Comparison of ENCODE assay signal across 28 cellular contexts in the genomic region with DNA sequence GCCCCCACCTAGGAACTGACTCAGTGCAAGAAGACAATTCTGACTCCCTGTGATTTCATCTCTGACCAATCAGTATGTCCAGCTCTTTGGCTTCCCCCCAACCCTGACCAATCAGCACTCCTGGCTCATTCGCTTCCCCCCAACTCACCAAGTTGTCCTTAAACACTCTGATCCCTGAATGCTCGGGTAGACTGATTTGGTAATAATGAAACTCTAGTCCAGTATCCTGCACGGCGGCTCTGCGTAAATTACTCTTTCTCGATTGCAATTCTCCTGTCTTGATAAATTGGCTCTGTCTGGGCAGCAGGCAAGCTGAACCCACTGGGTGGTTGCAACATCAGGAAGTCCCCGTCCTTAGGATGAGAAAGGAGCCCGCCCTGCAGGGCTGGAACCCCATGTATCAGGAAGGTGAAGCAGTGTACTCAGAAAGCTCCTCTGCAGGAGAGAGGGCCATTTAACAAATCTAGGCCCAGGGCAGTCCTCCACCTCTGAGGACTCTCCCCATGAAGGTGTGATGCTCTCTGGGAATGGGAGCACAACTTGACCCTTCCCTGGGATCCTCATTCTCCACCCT. TPM values are rescaled to one million over a fixed set of nuclear protein-coding genes. Genes with fewer than 3 reads are reported as not detected.
A peak's percentile ranks its signal among the peaks of the same experiment; 100 is the strongest.
DNase-seq lines count a peak whose midpoint lies in the region; ATAC-seq and TF ChIP-seq lines count a peak whose summit lies in the region.
"Had no signal": no experiment of that assay in that cellular context is flagged by ENCODE, and none has a peak within 500 bp of the region (broad histone marks: within the 10 kb centered on the region; RNA-seq: fewer than 3 reads in every experiment).

No MANE protein-coding gene starts in this region.

- TF ChIP-seq CTCF in CD14-positive monocyte (IDR thresholded peaks at IDR 0.05) (no peak), neural crest cell (conservative IDR thresholded peaks at IDR 0.05) (no peak)

- H3K9me3 Mint-ChIP-seq in CD14-positive monocyte (peaks cover 4 to 16% (median 7%) of the 10 kb centered on the region in 7 donors), neural crest cell (peaks cover 5% of the 10 kb centered on the region)
- no peaks in the 10 kb centered on the region for H3K9me3 Mint-ChIP-seq in activated T-helper 2 cell treated with anti-CD3 and anti-CD28 coated beads, Interferon-gamma antibody, Interleukin-2, Interleukin-4, amounts not matched to agents 10 μg/mL and 5 μg/mL and 100 μg/mL, durations not matched to agents 14 hours and 24 hours and 36 hours
- no peaks in the 10 kb centered on the region for H3K9me3 Mint-ChIP-seq in activated naive CD8-positive, alpha-beta T cell treated with anti-CD3 and anti-CD28 coated beads, Interleukin-2, amount 50 U/mL, for 24 hours
- H3K9me3 Mint-ChIP-seq: CD4-positive, alpha-beta T cell; mesothelial cell of epicardium; natural killer cell treated with Interleukin-12 subunit alpha and Interleukin-12 subunit beta and Interleukin-15 and Interleukin-18, amount 100 ng/mL, for 72 hours had no signal

- H3K4me3 Mint-ChIP-seq in CD14-positive monocyte (peak overlapping the region; percentile 28 to 74), neural crest cell (no peak overlapping the region)
- no peak overlapping the region for H3K4me3 Mint-ChIP-seq in activated T-helper 2 cell treated with anti-CD3 and anti-CD28 coated beads, Interferon-gamma antibody, Interleukin-2, Interleukin-4, amounts not matched to agents 10 μg/mL and 5 μg/mL and 100 μg/mL, durations not matched to agents 14 hours and 24 hours and 36 hours (ENCODE audit: low read depth)
- no peak overlapping the region for H3K4me3 Mint-ChIP-seq in activated naive CD8-positive, alpha-beta T cell treated with anti-CD3 and anti-CD28 coated beads, Interleukin-2, amount 50 U/mL, for 24 hours
- H3K4me3 Mint-ChIP-seq: CD4-positive, alpha-beta T cell; mesothelial cell of epicardium; natural killer cell treated with Interleukin-12 subunit alpha and Interleukin-12 subunit beta and Interleukin-15 and Interleukin-18, amount 100 ng/mL, for 72 hours had no signal

- ATAC-seq in HG03175 (IDR thresholded peaks at IDR 0.05; ENCODE audit: unreplicated experiment) (no peak), GM21825 (IDR thresholded peaks at IDR 0.05; ENCODE audit: unreplicated experiment) (no peak)
- no peak for ATAC-seq in activated naive CD8-positive, alpha-beta T cell treated with anti-CD3 and anti-CD28 coated beads, Interleukin-2, amount 50 U/mL, for 24 hours
- ATAC-seq: HCT116; heart right ventricle; natural killer cell treated with Interleukin-12 subunit alpha and Interleukin-12 subunit beta and Interleukin-15 and Interleukin-18, amount 100 ng/mL, for 72 hours had no signal

- intact Hi-C loops in CD14-positive monocyte (cut with micrococcal nuclease), result no loop called here
- intact Hi-C loops in activated T-helper 2 cell treated with anti-CD3 and anti-CD28 coated beads, Interferon-gamma antibody, Interleukin-2, Interleukin-4, amounts not matched to agents 10 μg/mL and 5 μg/mL and 100 μg/mL, durations not matched to agents 14 hours and 24 hours and 36 hours (cut with micrococcal nuclease), result no loop called here

- H3K27me3 Mint-ChIP-seq in CD14-positive monocyte (ENCODE audit: low read depth in 3 of 3), result peaks cover 17 to 36% (median 17%) of the 10 kb centered on the region in 3 donors
- H3K27me3 Mint-ChIP-seq in neural crest cell (ENCODE audit: low read depth), result no peaks in the 10 kb centered on the region
- H3K27me3 Mint-ChIP-seq in activated T-helper 2 cell treated with anti-CD3 and anti-CD28 coated beads, Interferon-gamma antibody, Interleukin-2, Interleukin-4, amounts not matched to agents 10 μg/mL and 5 μg/mL and 100 μg/mL, durations not matched to agents 14 hours and 24 hours and 36 hours (ENCODE audit: low read depth), result no peaks in the 10 kb centered on the region
- H3K27me3 Mint-ChIP-seq in activated naive CD8-positive, alpha-beta T cell treated with anti-CD3 and anti-CD28 coated beads, Interleukin-2, amount 50 U/mL, for 24 hours, result peaks cover 19% of the 10 kb centered on the region

- DNase-seq in CD14-positive monocyte (ENCODE audit: low spot score) (no peak), MV-4-11 (lab: John Stamatoyannopoulos, UW) (peak; percentile 7), amniotic epithelial cell (ENCODE audit: low read depth) (peak; percentile 12), neural crest cell (ENCODE audit: low read depth, low spot score) (no peak)
- no peak for DNase-seq in activated T-helper 2 cell treated with anti-CD3 and anti-CD28 coated beads, Interferon-gamma antibody, Interleukin-2, Interleukin-4, amounts not matched to agents 10 μg/mL and 5 μg/mL and 100 μg/mL, durations not matched to agents 14 hours and 24 hours and 36 hours (ENCODE audit: low spot score)
- DNase-seq in activated naive CD8-positive, alpha-beta T cell treated with anti-CD3 and anti-CD28 coated beads, Interleukin-2, amount 50 U/mL, for 24 hours, result no peak
- DNase-seq: activated CD4-positive, alpha-beta T cell treated with anti-CD3 and anti-CD28 coated beads for 48 hours; amniotic stem cell; cortex of kidney; DMS 273 treated with DMSO at 0.1 percent for 48 hours; GF-D8; heart right ventricle; KG1; left ventricle myocardium inferior; NCI-H187; OCI-M1; SHP77; sigmoid colon had no signal

- H3K36me3 Mint-ChIP-seq in CD14-positive monocyte, result no peaks in the 10 kb centered on the region
- H3K36me3 Mint-ChIP-seq in neural crest cell (ENCODE audit: low read depth), result no peaks in the 10 kb centered on the region
- no peaks in the 10 kb centered on the region for H3K36me3 Mint-ChIP-seq in activated T-helper 2 cell treated with anti-CD3 and anti-CD28 coated beads, Interferon-gamma antibody, Interleukin-2, Interleukin-4, amounts not matched to agents 10 μg/mL and 5 μg/mL and 100 μg/mL, durations not matched to agents 14 hours and 24 hours and 36 hours (ENCODE audit: low read depth)
- no peaks in the 10 kb centered on the region for H3K36me3 Mint-ChIP-seq in activated naive CD8-positive, alpha-beta T cell treated with anti-CD3 and anti-CD28 coated beads, Interleukin-2, amount 50 U/mL, for 24 hours (ENCODE audit: low read depth)
- H3K36me3 Mint-ChIP-seq: mesothelial cell of epicardium; natural killer cell treated with Interleukin-12 subunit alpha and Interleukin-12 subunit beta and Interleukin-15 and Interleukin-18, amount 100 ng/mL, for 72 hours had no signal

- peaks cover 32% of the 10 kb centered on the region for H3K4me1 Mint-ChIP-seq in CD14-positive monocyte
- no peaks in the 10 kb centered on the region for H3K4me1 Mint-ChIP-seq in neural crest cell
- H3K4me1 Mint-ChIP-seq in activated T-helper 2 cell treated with anti-CD3 and anti-CD28 coated beads, Interferon-gamma antibody, Interleukin-2, Interleukin-4, amounts not matched to agents 10 μg/mL and 5 μg/mL and 100 μg/mL, durations not matched to agents 14 hours and 24 hours and 36 hours (ENCODE audit: low read depth), result no peaks in the 10 kb centered on the region
- H3K4me1 Mint-ChIP-seq in activated naive CD8-positive, alpha-beta T cell treated with anti-CD3 and anti-CD28 coated beads, Interleukin-2, amount 50 U/mL, for 24 hours, result peaks cover 6% of the 10 kb centered on the region

- H3K27ac Mint-ChIP-seq in CD14-positive monocyte (peak overlapping the region in 4 of 7 donors; percentile 2 to 43 (median 4)), neural crest cell (ENCODE audit: unreplicated experiment) (peak overlapping the region; percentile 75)
- no peak overlapping the region for H3K27ac Mint-ChIP-seq in activated T-helper 2 cell treated with anti-CD3 and anti-CD28 coated beads, Interferon-gamma antibody, Interleukin-2, Interleukin-4, amounts not matched to agents 10 μg/mL and 5 μg/mL and 100 μg/mL, durations not matched to agents 14 hours and 24 hours and 36 hours
- no peak overlapping the region for H3K27ac Mint-ChIP-seq in activated naive CD8-positive, alpha-beta T cell treated with anti-CD3 and anti-CD28 coated beads, Interleukin-2, amount 50 U/mL, for 24 hours
- H3K27ac Mint-ChIP-seq: CD4-positive, alpha-beta T cell; mesothelial cell of epicardium; natural killer cell treated with Interleukin-12 subunit alpha and Interleukin-12 subunit beta and Interleukin-15 and Interleukin-18, amount 100 ng/mL, for 72 hours had no signal

RNA-seq across cellular contexts. Expression of a gene that starts 10.5 kb away (rescaled TPM):
- not detected for polyA plus RNA-seq in CD14-positive monocyte
- total RNA-seq in neural crest cell, result not detected in 2 replicates
- not detected in 2 replicates for total RNA-seq in activated T-helper 2 cell treated with anti-CD3 and anti-CD28 coated beads, Interferon-gamma antibody, Interleukin-2, Interleukin-4, amounts not matched to agents 10 μg/mL and 5 μg/mL and 100 μg/mL, durations not matched to agents 14 hours and 24 hours and 36 hours
- total RNA-seq: CD4-positive, alpha-beta T cell; endothelial cell of umbilical vein; fibroblast of villous mesenchyme; HT-29; left ventricle myocardium inferior; mesothelial cell of epicardium; natural killer cell treated with Interleukin-12 subunit alpha and Interleukin-12 subunit beta and Interleukin-15 and Interleukin-18, amount 100 ng/mL, for 72 hours; sigmoid colon had no signal
- polyA plus RNA-seq: AG04450, endothelial cell of umbilical vein had no signal

RNA-seq across cellular contexts. Expression of a gene that starts 26.6 kb away (rescaled TPM):
- 1,000 to 10,000 TPM; 6,268 to 7,680 TPM for polyA plus RNA-seq in CD14-positive monocyte
- not detected in 2 replicates for total RNA-seq in neural crest cell
- not detected in 2 replicates for total RNA-seq in activated T-helper 2 cell treated with anti-CD3 and anti-CD28 coated beads, Interferon-gamma antibody, Interleukin-2, Interleukin-4, amounts not matched to agents 10 μg/mL and 5 μg/mL and 100 μg/mL, durations not matched to agents 14 hours and 24 hours and 36 hours
- total RNA-seq: endothelial cell of umbilical vein; fibroblast of villous mesenchyme; HT-29; mesothelial cell of epicardium; natural killer cell treated with Interleukin-12 subunit alpha and Interleukin-12 subunit beta and Interleukin-15 and Interleukin-18, amount 100 ng/mL, for 72 hours had no signal
- polyA plus RNA-seq: AG04450, endothelial cell of umbilical vein had no signal

Comparison
In these comparisons a context has a peak if more than half of its experiments do, and no peak if none do; other contexts are left out.
1. DNase-seq: peak in MV-4-11 (single experiment) and amniotic epithelial cell (single experiment); none in CD14-positive monocyte (single experiment), neural crest cell (single experiment), activated T-helper 2 cell treated with anti-CD3 and anti-CD28 coated beads, Interferon-gamma antibody, Interleukin-2, Interleukin-4, amounts not matched to agents 10 μg/mL and 5 μg/mL and 100 μg/mL, durations not matched to agents 14 hours and 24 hours and 36 hours (single experiment) and activated naive CD8-positive, alpha-beta T cell treated with anti-CD3 and anti-CD28 coated beads, Interleukin-2, amount 50 U/mL, for 24 hours (single experiment).
2. H3K27ac Mint-ChIP-seq: peak in CD14-positive monocyte (4 of 7) and neural crest cell (single experiment); none in activated T-helper 2 cell treated with anti-CD3 and anti-CD28 coated beads, Interferon-gamma antibody, Interleukin-2, Interleukin-4, amounts not matched to agents 10 μg/mL and 5 μg/mL and 100 μg/mL, durations not matched to agents 14 hours and 24 hours and 36 hours (single experiment) and activated naive CD8-positive, alpha-beta T cell treated with anti-CD3 and anti-CD28 coated beads, Interleukin-2, amount 50 U/mL, for 24 hours (single experiment).
3. H3K4me3 Mint-ChIP-seq: peak in CD14-positive monocyte (2 of 2); none in neural crest cell (single experiment), activated T-helper 2 cell treated with anti-CD3 and anti-CD28 coated beads, Interferon-gamma antibody, Interleukin-2, Interleukin-4, amounts not matched to agents 10 μg/mL and 5 μg/mL and 100 μg/mL, durations not matched to agents 14 hours and 24 hours and 36 hours (single experiment) and activated naive CD8-positive, alpha-beta T cell treated with anti-CD3 and anti-CD28 coated beads, Interleukin-2, amount 50 U/mL, for 24 hours (single experiment).